In the genomic region with DNA sequence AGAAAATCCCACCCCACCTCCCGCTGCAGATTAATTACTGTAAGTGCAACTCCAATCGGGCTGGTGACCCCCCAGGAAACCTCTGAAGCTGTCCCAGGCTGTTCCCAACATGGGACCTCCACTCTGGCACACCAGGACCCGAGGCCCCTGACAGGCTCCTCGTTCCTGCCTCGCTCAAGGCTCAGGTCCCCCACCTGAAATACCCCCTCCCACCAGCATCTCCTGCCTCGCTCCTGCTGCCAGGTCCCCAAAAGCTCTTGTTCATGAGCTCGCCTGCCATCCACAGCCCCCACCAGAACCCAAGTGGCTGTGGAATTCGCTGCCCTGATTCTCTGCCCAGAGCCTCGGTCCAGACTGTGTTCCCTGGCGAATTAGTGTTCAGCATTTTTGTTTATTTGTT, we compare ENCODE assay signal across 24 cellular contexts. TPM values are rescaled to one million over a fixed set of nuclear protein-coding genes. Genes with fewer than 3 reads are reported as not detected.
DNase-seq lines count a peak whose midpoint lies in the region; ATAC-seq, FAIRE-seq and TF ChIP-seq lines count a peak whose summit lies in the region.
"Had no signal": no experiment of that assay in that cellular context is flagged by ENCODE, and none has a peak within 500 bp of the region (broad histone marks: within the 10 kb centered on the region; RNA-seq: fewer than 3 reads in every experiment).

No MANE protein-coding gene starts in this region.

- no peak for FAIRE-seq in HepG2 (lab: Jason Lieb, UNC)
- FAIRE-seq: H1, RCC 7860 had no signal

- peak overlapping the region; percentile 83; the same call in 1 of the 2 replicates for H3K27ac Mint-ChIP-seq in WTC11
- H3K27ac Mint-ChIP-seq: mesothelial cell of epicardium; natural killer cell treated with Interleukin-12 subunit alpha and Interleukin-12 subunit beta and Interleukin-15 and Interleukin-18, amount 100 ng/mL, for 72 hours; stimulated activated naive CD8-positive, alpha-beta T cell treated with anti-CD3 and anti-CD28 coated beads, Interleukin-15, Interleukin-2, amounts not matched to agents 100 ng/mL and 50 ng/mL, for 24 hours had no signal

- no peak for TF ChIP-seq POLR2A in right lobe of liver (IDR thresholded peaks at IDR 0.05)
- no peak for TF ChIP-seq POLR2A in HepG2 (IDR thresholded peaks at IDR 0.05; ENCODE audit: insufficient read depth in 1 of 2, low read depth in 2 of 2, low read length in 2 of 2)

- no peaks in the 10 kb centered on the region for H3K36me3 ChIP-seq in right lobe of liver
- H3K36me3 ChIP-seq in HepG2 (replicated peaks in 1 of 2; ENCODE audit: control insufficient read depth in 1 of 2, insufficient read depth in 2 of 2, low read length in 2 of 2): no peaks in the 10 kb centered on the region
- peaks cover 0 to 26% of the 10 kb centered on the region in 2 donors for H3K36me3 ChIP-seq in left lung
- H3K36me3 ChIP-seq: upper lobe of right lung had no signal

- no peaks in the 10 kb centered on the region for H3K27me3 ChIP-seq in right lobe of liver
- peaks cover 16 to 42% of the 10 kb centered on the region in 2 experiments for H3K27me3 ChIP-seq in HepG2 (ENCODE audit: control insufficient read depth in 1 of 2, insufficient read depth in 2 of 2, low read length in 2 of 2)
- peaks cover 0 to 41% of the 10 kb centered on the region in 2 donors for H3K27me3 ChIP-seq in left lung

- WGBS in right lobe of liver (ENCODE audit: insufficient coverage, low coverage, low lambda C conversion rate, missing lambda C conversion rate): 79% methylated on average over 6 of the region's 10 CpGs
- WGBS in HepG2 (ENCODE audit: low lambda C conversion rate): 63% methylated on average over 10 of the region's 10 CpGs

- peak in 2 of 3 donors; percentile 28 to 32 for DNase-seq in right lobe of liver
- DNase-seq in HepG2 (ENCODE audit: low spot score): no peak
- peak; percentile 3 for DNase-seq in WTC11 (ENCODE audit: low spot score)
- DNase-seq in left lung: peak; percentile 11 to 37
- no peak for DNase-seq in DMS53 treated with DMSO at 0.1 percent for 48 hours (lab: John Stamatoyannopoulos, UW; ENCODE audit: unreplicated experiment)
- no peak for DNase-seq in GM19240 (ENCODE audit: insufficient read length, low spot score)
- no peak for DNase-seq in RWPE1 (ENCODE audit: low spot score)
- DNase-seq: DMS79; erythroblast; foreskin melanocyte; KG1; MV-4-11; NCI-H1930; NCI-H345; NK-92 treated with Interleukin-12 subunit alpha and Interleukin-12 subunit beta, amount 100 ng/mL, for 24 hours; stimulated activated CD4-positive, alpha-beta T cell treated with anti-CD3 and anti-CD28 coated beads, Interleukin-4, amount 100 ng/mL, for 1 hour; T-helper 9 cell had no signal

- no peak overlapping the region for H3K4me3 Mint-ChIP-seq in WTC11
- H3K4me3 Mint-ChIP-seq: mesothelial cell of epicardium; natural killer cell treated with Interleukin-12 subunit alpha and Interleukin-12 subunit beta and Interleukin-15 and Interleukin-18, amount 100 ng/mL, for 72 hours; stimulated activated naive CD8-positive, alpha-beta T cell treated with anti-CD3 and anti-CD28 coated beads, Interleukin-15, Interleukin-2, amounts not matched to agents 100 ng/mL and 50 ng/mL, for 24 hours had no signal

- no TSS peak for BruUV-seq in HepG2 (replicated peaks; lab: Mats Ljungman, UMichigan)

- POLR2A ChIA-PET in HepG2 (lab: Yijun Ruan, JAX): no interaction called here
- POLR2A ChIA-PET in WTC11 (lab: Charles Lee): no interaction called here
- POLR2A ChIA-PET in RWPE1 (lab: Yijun Ruan, JAX; ENCODE audit: low non-redundant PET): no interaction called here

- TF ChIP-seq CTCF in right lobe of liver (IDR thresholded peaks at IDR 0.05) (no peak), HepG2 (CRISPR knock-in tag; IDR thresholded peaks at IDR 0.05) (no peak), WTC11 (IDR thresholded peaks at IDR 0.05) (no peak), left lung (IDR thresholded peaks at IDR 0.05) (no peak), RWPE1 (conservative IDR thresholded peaks at IDR 0.05; ENCODE audit: low read depth) (no peak)

- H3K79me2 ChIP-seq in HepG2 (ENCODE audit: insufficient read depth, low read length): no peaks in the 10 kb centered on the region

- no peaks in the 10 kb centered on the region for H3K36me3 Mint-ChIP-seq in WTC11
- H3K36me3 Mint-ChIP-seq: natural killer cell treated with Interleukin-12 subunit alpha and Interleukin-12 subunit beta and Interleukin-15 and Interleukin-18, amount 100 ng/mL, for 72 hours had no signal

- ATAC-seq in right lobe of liver (no peak), HepG2 (no peak), WTC11 (no peak), left lung (no peak)
- ATAC-seq: natural killer cell treated with Interleukin-12 subunit alpha and Interleukin-12 subunit beta and Interleukin-15 and Interleukin-18, amount 100 ng/mL, for 72 hours; upper lobe of right lung had no signal

- H3K4me1 ChIP-seq in right lobe of liver (no peaks in the 10 kb centered on the region), HepG2 (ENCODE audit: insufficient read depth, low read length) (peaks cover 23% of the 10 kb centered on the region), left lung (no peaks in the 10 kb centered on the region)
- H3K4me1 ChIP-seq: upper lobe of right lung had no signal

- CTCF ChIA-PET in HepG2 (lab: Yijun Ruan, JAX; ENCODE audit: low intra/inter-chr PET ratio, low total read pairs): no interaction called here
- CTCF ChIA-PET in WTC11 (lab: Charles Lee): interaction anchor here (1.0 to 1.2 kb wide), 2 partner anchors 22 to 98 kb away, joined by 3 read pairs; no protein-coding TSS in a partner anchor
- CTCF ChIA-PET in RWPE1 (lab: Yijun Ruan, JAX): interaction anchor here (0.6 to 0.7 kb wide), 3 partner anchors 15 to 667 kb away, joined by 3 to 4 read pairs (median 4); no protein-coding TSS in a partner anchor

- H4K20me1 ChIP-seq in HepG2 (ENCODE audit: insufficient read depth, low read length): no peaks in the 10 kb centered on the region; the same call in 1 of the 2 replicates

- TF ChIP-seq EP300 in HepG2 (IDR thresholded peaks at IDR 0.05; ENCODE audit: low read depth in 2 of 2, low read length in 2 of 2) (no peak), HepG2 (CRISPR knock-in tag; IDR thresholded peaks at IDR 0.05; ENCODE audit: borderline replicate concordance) (no peak)

- H3K9me3 ChIP-seq in right lobe of liver: no peaks in the 10 kb centered on the region
- no peaks in the 10 kb centered on the region for H3K9me3 ChIP-seq in HepG2 (ENCODE audit: low read length)
- no peaks in the 10 kb centered on the region for H3K9me3 ChIP-seq in left lung
- H3K9me3 ChIP-seq: upper lobe of right lung had no signal

- in situ Hi-C loops in HepG2 (cut with HindIII; ENCODE audit: extremely low pct_ligation_motif_present, low pct_unique_long_range_greater_than_20kb): no loop called here

- peaks cover 15% of the 10 kb centered on the region; the same call in 1 of the 2 replicates for H3K4me1 Mint-ChIP-seq in WTC11
- H3K4me1 Mint-ChIP-seq: mesothelial cell of epicardium had no signal

- peaks cover 7% of the 10 kb centered on the region; the same call in 1 of the 2 replicates for H3K27me3 Mint-ChIP-seq in WTC11 (ENCODE audit: low read depth)

- H2AFZ ChIP-seq in HepG2 (ENCODE audit: low read length): no peak overlapping the region

- no peak overlapping the region for H3K9ac ChIP-seq in HepG2 (ENCODE audit: insufficient read depth, low read depth, low read length)

- H3K27ac ChIP-seq in right lobe of liver: no peak overlapping the region
- H3K27ac ChIP-seq in HepG2 (ENCODE audit: extremely low read length, insufficient read depth, low read length): no peak overlapping the region
- H3K27ac ChIP-seq in left lung: no peak overlapping the region
- H3K27ac ChIP-seq in RWPE1: no peak overlapping the region
- H3K27ac ChIP-seq: upper lobe of right lung had no signal

- H3K9me3 Mint-ChIP-seq in WTC11: no peaks in the 10 kb centered on the region
- H3K9me3 Mint-ChIP-seq: mesothelial cell of epicardium; natural killer cell treated with Interleukin-12 subunit alpha and Interleukin-12 subunit beta and Interleukin-15 and Interleukin-18, amount 100 ng/mL, for 72 hours; stimulated activated naive CD8-positive, alpha-beta T cell treated with anti-CD3 and anti-CD28 coated beads, Interleukin-15, Interleukin-2, amounts not matched to agents 100 ng/mL and 50 ng/mL, for 24 hours had no signal

- H3K4me3 ChIP-seq in right lobe of liver (no peak overlapping the region), HepG2 (replicated peaks in 1 of 3; ENCODE audit: insufficient read depth in 1 of 3, low read depth in 2 of 3, low read length in 3 of 3) (no peak overlapping the region), left lung (no peak overlapping the region)
- H3K4me3 ChIP-seq: smooth muscle cell, upper lobe of right lung had no signal

- H3K4me2 ChIP-seq in HepG2 (ENCODE audit: low read depth, low read length): no peak overlapping the region
- H3K4me2 ChIP-seq: smooth muscle cell had no signal

- intact Hi-C loops in right lobe of liver (cut with DNase I): no loop called here
- intact Hi-C loops in HepG2 (cut with micrococcal nuclease; ENCODE audit: unreplicated experiment): no loop called here
- intact Hi-C loops in left lung (cut with DNase I): no loop called here

- TF ChIP-seq RAD21 in HepG2 (CRISPR knock-in tag; IDR thresholded peaks at IDR 0.05): no peak

RNA-seq across cellular contexts. Expression of a gene that starts 26.1 kb away (rescaled TPM):
- total RNA-seq in right lobe of liver (10 to 100 TPM in 5 of 6 experiments, 1 to 10 TPM in 1; 7.7 to 13.9 (median 10.1) TPM), HepG2 (2016; rRNA removed; fragmentation: Illumina TruSeq; extraction: Trizol) (0.60 and 4.1 TPM in 2 replicates), WTC11 (2021) (35.3 to 39.9 TPM (median 35.8 TPM) in 3 replicates), left lung (10 to 100 TPM; 25.1 to 30.8 TPM)
- 3.0 and 3.1 TPM in 2 replicates for total RNA-seq in HepG2 (2016; cell fraction: cytosol; rRNA removed; fragmentation: Illumina TruSeq; extraction: Trizol; ENCODE audit: low read depth)
- 0.30 and 4.3 TPM in 2 replicates for total RNA-seq in HepG2 (2016; cell fraction: insoluble cytoplasmic fraction; rRNA removed; fragmentation: Illumina TruSeq; extraction: Trizol)
- total RNA-seq in HepG2 (2016; cell fraction: membrane; rRNA removed; fragmentation: Illumina TruSeq; extraction: Trizol): 0.96 and 1.0 TPM in 2 replicates
- total RNA-seq in HepG2 (2016; cell fraction: nucleus; rRNA removed; fragmentation: Illumina TruSeq; extraction: Trizol): 8.0 and 8.6 TPM in 2 replicates
- 7.5 and 9.9 TPM in 2 replicates for polyA plus RNA-seq in HepG2 (2011; rRNA removed)
- 1.3 and 1.9 TPM in 2 replicates for polyA plus RNA-seq in HepG2 (2011; cell fraction: cytosol; rRNA removed)
- polyA plus RNA-seq in HepG2 (2011; cell fraction: nucleus; rRNA removed): 184 and 219 TPM in 2 replicates
- polyA plus RNA-seq in HepG2 (2012): 16.9 and 23.0 TPM in 2 replicates
- polyA plus RNA-seq in HepG2 (2016; cell fraction: cytosol; fragmentation: Illumina TruSeq; extraction: Trizol; ENCODE audit: low read depth): 0.41 and 0.51 TPM in 2 replicates
- polyA plus RNA-seq in HepG2 (2016; cell fraction: insoluble cytoplasmic fraction; fragmentation: Illumina TruSeq; extraction: Trizol; ENCODE audit: low read depth): 0.69 and 1.4 TPM in 2 replicates
- 0.55 and 0.71 TPM in 2 replicates for polyA plus RNA-seq in HepG2 (2016; cell fraction: membrane; fragmentation: Illumina TruSeq; extraction: Trizol; ENCODE audit: low read depth)
- polyA plus RNA-seq in HepG2 (2016; cell fraction: nucleus; fragmentation: Illumina TruSeq; extraction: Trizol; ENCODE audit: insufficient read depth, low read depth): 49.5 and 52.8 TPM in 2 replicates
- polyA minus RNA-seq in HepG2 (2011; rRNA and poly(A)+ RNA removed; ENCODE audit: low replicate concordance): 8.5 and 18.0 TPM in 2 replicates
- polyA minus RNA-seq in HepG2 (2011; cell fraction: cytosol; rRNA and poly(A)+ RNA removed): 0.49 and 0.88 TPM in 2 replicates
- 24.2 and 30.1 TPM in 2 replicates for polyA minus RNA-seq in HepG2 (2011; cell fraction: nucleus; rRNA and poly(A)+ RNA removed)

Comparison
In these comparisons a context has a peak if more than half of its experiments do, and no peak if none do; other contexts are left out.
1. DNase-seq: peak in right lobe of liver (2 of 3), WTC11 (single experiment) and left lung (2 of 2); none in HepG2 (single experiment), DMS53 treated with DMSO at 0.1 percent for 48 hours (single experiment), GM19240 (single experiment) and RWPE1 (single experiment).